ENCODE assay signal across 10 cellular contexts in the genomic region with DNA sequence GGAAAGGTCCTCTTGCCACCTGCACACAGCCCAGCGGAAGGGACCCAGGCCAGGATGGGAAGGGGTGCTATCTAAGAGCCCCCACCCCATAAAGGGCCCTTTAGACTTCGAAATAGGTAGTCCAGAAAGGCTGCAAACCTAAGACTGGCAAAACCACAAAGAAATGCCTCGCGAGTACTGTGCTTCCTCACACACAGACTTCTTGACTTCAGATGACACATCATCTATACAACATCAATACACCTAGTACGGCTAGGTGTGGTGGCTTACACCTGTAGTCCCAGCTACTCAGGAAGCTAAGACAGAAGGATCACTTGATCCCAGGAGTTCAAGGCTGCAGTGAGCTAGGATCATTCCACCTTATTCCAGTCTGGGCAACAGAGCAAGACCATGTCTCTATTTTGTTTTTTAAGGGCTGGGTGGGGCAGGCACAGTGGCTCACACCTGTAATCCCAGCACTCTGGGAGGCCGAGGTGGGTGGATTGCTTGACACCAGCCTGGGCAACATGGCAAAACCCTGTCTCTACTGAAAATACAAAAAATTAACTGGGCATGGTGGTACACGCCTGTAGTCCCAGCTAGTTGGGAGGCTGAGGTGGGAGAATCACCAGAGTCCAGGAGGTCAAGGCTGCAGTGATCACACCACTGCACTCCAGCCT.
DNase-seq lines count a peak whose midpoint lies in the region; ATAC-seq and TF ChIP-seq lines count a peak whose summit lies in the region.
"Had no signal": no experiment of that assay in that cellular context is flagged by ENCODE, and none has a peak within 500 bp of the region (broad histone marks: within the 10 kb centered on the region; RNA-seq: fewer than 3 reads in every experiment).

No MANE protein-coding gene starts in this region.

- H3K4me1 ChIP-seq in RWPE2 (ENCODE audit: insufficient read depth, poor library complexity, severe bottlenecking) (peaks cover 26% of the 10 kb centered on the region), left lung (peaks cover 19 to 46% of the 10 kb centered on the region in 2 donors), thoracic aorta (ENCODE audit: control insufficient read depth in 1 of 2, low read depth in 2 of 2) (peaks cover 28 to 33% of the 10 kb centered on the region in 2 donors), transverse colon (peaks cover 14 to 18% (median 15%) of the 10 kb centered on the region in 4 donors)

- H3K4me3 ChIP-seq in RWPE2 (ENCODE audit: severe bottlenecking), result no peak overlapping the region
- H3K4me3 ChIP-seq in left lung, result no peak overlapping the region
- no peak overlapping the region for H3K4me3 ChIP-seq in thoracic aorta
- no peak overlapping the region for H3K4me3 ChIP-seq in transverse colon

- in situ Hi-C loops in transverse colon (cut with MboI; ENCODE audit: low pct_ligation_motif_present in 1 of 4, low pct_unique_long_range_greater_than_20kb in 1 of 4, low sequenced_read_pairs in 3 of 4), result no loop called here

- H3K9me3 ChIP-seq in RWPE2 (ENCODE audit: severe bottlenecking) (no peaks in the 10 kb centered on the region), left lung (no peaks in the 10 kb centered on the region), thoracic aorta (no peaks in the 10 kb centered on the region), transverse colon (no peaks in the 10 kb centered on the region)
- H3K9me3 ChIP-seq: gastroesophageal sphincter had no signal

- TF ChIP-seq CTCF in RWPE2 (IDR thresholded peaks at IDR 0.05; ENCODE audit: poor library complexity, severe bottlenecking) (no peak), left lung (IDR thresholded peaks at IDR 0.05) (no peak), thoracic aorta (IDR thresholded peaks at IDR 0.05) (no peak), transverse colon (IDR thresholded peaks at IDR 0.05) (no peak)

- intact Hi-C loops in left lung (cut with DNase I) (no loop called here), transverse colon (cut with DNase I; ENCODE audit: low total_unique reads) (no loop called here)

- no peak overlapping the region for H3K4me3 Mint-ChIP-seq in activated T-cell treated with anti-CD3 and anti-CD28 coated beads, Interleukin-2, amount 50 U/mL, for 4 hours

- no peak for TF ChIP-seq POLR2A in transverse colon (IDR thresholded peaks at IDR 0.05)

- no peak for TF ChIP-seq EP300 in transverse colon (IDR thresholded peaks at IDR 0.05; ENCODE audit: low read depth)

- no peaks in the 10 kb centered on the region for H3K27me3 Mint-ChIP-seq in activated T-cell treated with anti-CD3 and anti-CD28 coated beads, Interleukin-2, amount 50 U/mL, for 4 hours (ENCODE audit: low read depth)

- no peaks in the 10 kb centered on the region for H3K36me3 Mint-ChIP-seq in activated T-cell treated with anti-CD3 and anti-CD28 coated beads, Interleukin-2, amount 50 U/mL, for 4 hours (ENCODE audit: insufficient read depth)

- H3K27ac ChIP-seq in RWPE2 (ENCODE audit: poor library complexity, severe bottlenecking) (peak overlapping the region; percentile 91), left lung (peak overlapping the region; percentile 73 to 90), thoracic aorta (peak overlapping the region; percentile 92 to 95), transverse colon (peak overlapping the region in 1 of 4 donors; percentile 62)

- DNase-seq in NCI-H2196 (lab: John Stamatoyannopoulos, UW; ENCODE audit: unreplicated experiment) (peak; percentile 26), NCI-H2196 treated with DMSO at 0.1 percent for 48 hours (lab: John Stamatoyannopoulos, UW; ENCODE audit: unreplicated experiment) (no peak), RWPE2 (ENCODE audit: low spot score) (no peak), left lung (no peak), thoracic aorta (ENCODE audit: low spot score) (no peak), transverse colon (no peak)
- no peak for DNase-seq in activated CD8-positive, alpha-beta memory T cell treated with anti-CD3 and anti-CD28 coated beads for 24 hours
- no peak for DNase-seq in activated T-cell treated with anti-CD3 and anti-CD28 coated beads, Interleukin-2, amount 50 U/mL, for 4 hours

- H3K4me1 Mint-ChIP-seq in activated T-cell treated with anti-CD3 and anti-CD28 coated beads, Interleukin-2, amount 50 U/mL, for 4 hours (ENCODE audit: low read depth), result peaks cover 34% of the 10 kb centered on the region

- H3K36me3 ChIP-seq in RWPE2 (ENCODE audit: low read depth) (no peaks in the 10 kb centered on the region), left lung (no peaks in the 10 kb centered on the region), thoracic aorta (no peaks in the 10 kb centered on the region), transverse colon (no peaks in the 10 kb centered on the region)

- ATAC-seq in RWPE2 (ENCODE audit: low read depth) (no peak), left lung (no peak), thoracic aorta (ENCODE audit: insufficient number of reproducible peaks, low FRiP score, low read depth) (no peak)
- no peak for ATAC-seq in activated T-cell treated with anti-CD3 and anti-CD28 coated beads, Interleukin-2, amount 50 U/mL, for 4 hours

- WGBS in transverse colon (ENCODE audit: low coverage in 1 of 2), 2 donors, result 68 to 73% methylated on average over 4 to 7 of the region's 7 CpGs

- H3K9me3 Mint-ChIP-seq in activated T-cell treated with anti-CD3 and anti-CD28 coated beads, Interleukin-2, amount 50 U/mL, for 4 hours, result no peaks in the 10 kb centered on the region
- H3K9me3 Mint-ChIP-seq: activated naive CD4-positive, alpha-beta T cell treated with anti-CD3 and anti-CD28 coated beads for 36 hours had no signal

- H3K27me3 ChIP-seq in RWPE2 (ENCODE audit: insufficient read depth, poor library complexity, severe bottlenecking), result no peaks in the 10 kb centered on the region
- no peaks in the 10 kb centered on the region for H3K27me3 ChIP-seq in left lung
- no peaks in the 10 kb centered on the region for H3K27me3 ChIP-seq in thoracic aorta (replicated peaks; ENCODE audit: insufficient read depth)
- H3K27me3 ChIP-seq in transverse colon, result no peaks in the 10 kb centered on the region
- H3K27me3 ChIP-seq: gastroesophageal sphincter had no signal
